Comparison of ENCODE assay signal across 13 cellular contexts in genomic region chr10:80191589-80192270, GRCh38. TPM values are rescaled to one million over a fixed set of nuclear protein-coding genes. Genes with fewer than 3 reads are reported as not detected.
A peak's percentile ranks its signal among the peaks of the same experiment; 100 is the strongest.
DNase-seq lines count a peak whose midpoint lies in the region; ATAC-seq, FAIRE-seq and TF ChIP-seq lines count a peak whose summit lies in the region.
"Had no signal": no experiment of that assay in that cellular context is flagged by ENCODE, and none has a peak within 500 bp of the region (broad histone marks: within the 10 kb centered on the region; RNA-seq: fewer than 3 reads in every experiment).

No MANE protein-coding gene starts in this region.

- H3K4me1 ChIP-seq in heart right ventricle (peaks cover 27 to 97% (median 91%) of the 10 kb centered on the region in 9 donors), body of pancreas (peaks cover 83% of the 10 kb centered on the region)

- H3K27ac ChIP-seq in heart right ventricle (peak overlapping the region in 6 of 10 donors; percentile 13 to 43 (median 32)), body of pancreas (peak overlapping the region; percentile 79 to 100 (median 90))
- H3K27ac ChIP-seq: C4-2B, neural progenitor cell had no signal

- H3K27me3 ChIP-seq in heart right ventricle (no peaks in the 10 kb centered on the region), body of pancreas (no peaks in the 10 kb centered on the region)
- H3K27me3 ChIP-seq: neural progenitor cell had no signal

- no peak overlapping the region for H3K4me3 ChIP-seq in heart right ventricle
- H3K4me3 ChIP-seq in body of pancreas: no peak overlapping the region
- H3K4me3 ChIP-seq: GM12878, neural progenitor cell had no signal

- CTCF ChIA-PET in GM10248 (lab: Yijun Ruan, JAX): interaction anchor here (1.0 to 2.8 kb wide), 4 partner anchors 8 to 48 kb away, joined by 3 to 8 read pairs (median 6); no protein-coding TSS in a partner anchor

- DNase-seq in heart right ventricle (no peak), left cardiac atrium (no peak), body of pancreas (peak; percentile 89 to 96 (median 92)), myocyte (ENCODE audit: low read depth) (peak; percentile 69), NCI-H1694 (lab: John Stamatoyannopoulos, UW) (no peak), GM10248 (ENCODE audit: extremely low spot score) (no peak), D721Med (ENCODE audit: insufficient read length, low spot score) (no peak), globus pallidus (ENCODE audit: low spot score) (no peak)
- DNase-seq: activated CD4-positive, alpha-beta T cell treated with anti-CD3 and anti-CD28 coated beads for 1 hour; MV-4-11 had no signal

- intact Hi-C loops in heart right ventricle (cut with DNase I) (no loop called here), left cardiac atrium (cut with DNase I) (no loop called here), body of pancreas (cut with DNase I) (no loop called here)

- peak in 2 of 3 donors; percentile 38 to 47 for TF ChIP-seq POLR2A in body of pancreas (IDR thresholded peaks at IDR 0.05)

- H3K9me3 ChIP-seq in heart right ventricle (peaks cover 0 to 8% (median 0%) of the 10 kb centered on the region in 11 donors), body of pancreas (no peaks in the 10 kb centered on the region)

- POLR2A ChIA-PET in GM10248 (lab: Yijun Ruan, JAX): no interaction called here

- ATAC-seq in heart right ventricle (no peak), left cardiac atrium (no peak), body of pancreas (peak; percentile 79)
- ATAC-seq: GM12878 had no signal

- 74 to 78% methylated on average over 16 of the region's 16 CpGs for WGBS in heart right ventricle, 2 donors
- WGBS in body of pancreas, 2 donors: 51 to 65% methylated on average over 8 to 16 of the region's 16 CpGs

- no peak for TF ChIP-seq CTCF in heart right ventricle (IDR thresholded peaks at IDR 0.05)
- TF ChIP-seq CTCF in body of pancreas (IDR thresholded peaks at IDR 0.05): no peak
- TF ChIP-seq CTCF in GM10248 (IDR thresholded peaks at IDR 0.05; ENCODE audit: control extremely low read depth, extremely low read depth, low read depth, missing control alignments): no peak
- TF ChIP-seq CTCF in D721Med (IDR thresholded peaks at IDR 0.05; ENCODE audit: insufficient read depth, missing control alignments): no peak

- FAIRE-seq in D721Med (lab: Jason Lieb, UNC): no peak
- FAIRE-seq: GM12878 had no signal

- peaks cover 0 to 10% (median 0%) of the 10 kb centered on the region in 9 donors for H3K36me3 ChIP-seq in heart right ventricle
- H3K36me3 ChIP-seq in body of pancreas (replicated peaks in 1 of 2; ENCODE audit: insufficient read depth in 1 of 2, low read depth in 2 of 2): no peaks in the 10 kb centered on the region
- H3K36me3 ChIP-seq: neural progenitor cell had no signal

RNA-seq across cellular contexts. Expression of gene ANXA11, which starts 13.6 kb away (rescaled TPM):
- total RNA-seq in heart right ventricle (100 to 1,000 TPM; 338 to 558 (median 422) TPM), left cardiac atrium (100 to 1,000 TPM; 327 to 413 TPM), body of pancreas (10 to 100 TPM; 68.2 to 71.9 TPM), myocyte (219 and 266 TPM in 2 replicates)
- 1,000 to 10,000 TPM in 1 of 2 donors, 100 to 1,000 TPM in 1; 160 to 1,089 TPM for polyA plus RNA-seq in heart right ventricle
- polyA plus RNA-seq in myocyte (2012): 136 TPM

RNA-seq across cellular contexts. Expression of gene PLAC9, which starts 59.2 kb away (rescaled TPM):
- total RNA-seq in heart right ventricle: 10 to 100 TPM; 16.8 to 41.7 (median 26.8) TPM
- polyA plus RNA-seq in heart right ventricle: 100 to 1,000 TPM in 1 of 2 donors, 10 to 100 TPM in 1; 63.7 to 129 TPM
- 10 to 100 TPM; 60.9 to 97.9 TPM for total RNA-seq in left cardiac atrium
- 10 to 100 TPM in 1 of 2 donors, 1 to 10 TPM in 1; 6.5 to 39.9 TPM for total RNA-seq in body of pancreas
- total RNA-seq in myocyte: 0.43 TPM in 1 of 2 replicates, not detected in the other
- polyA plus RNA-seq in myocyte (2012): 16.3 TPM
- total RNA-seq: GM12878 had no signal
- polyA plus RNA-seq: GM12878 had no signal

Comparison
In these comparisons a context has a peak if more than half of its experiments do, and no peak if none do; other contexts are left out.
1. DNase-seq: peak in body of pancreas (4 of 4) and myocyte (single experiment); none in heart right ventricle (0 of 2), left cardiac atrium (single experiment), NCI-H1694 (single experiment), GM10248 (single experiment), D721Med (single experiment) and globus pallidus (single experiment).